ENCODE assay signal across 35 cellular contexts in the genomic region with DNA sequence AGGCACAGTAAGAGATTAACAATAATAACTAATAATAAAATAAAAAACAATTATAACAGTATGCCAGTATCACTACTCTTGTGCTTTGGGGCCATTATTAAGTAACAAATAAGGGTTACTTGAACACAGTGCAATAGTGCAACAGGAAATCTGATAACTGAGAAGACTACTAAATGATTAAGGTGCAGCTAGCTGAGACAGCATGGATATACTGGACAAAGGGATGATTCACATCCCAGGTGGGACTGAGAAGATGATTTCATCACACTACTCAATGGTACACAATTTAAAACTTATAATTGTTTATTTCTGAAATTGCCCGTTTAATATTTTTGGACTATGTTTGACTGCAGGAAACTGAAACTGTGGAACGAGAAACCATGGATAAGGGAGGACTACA.
"Had no signal": no experiment of that assay in that cellular context is flagged by ENCODE, and none has a peak within 500 bp of the region (broad histone marks: within the 10 kb centered on the region; RNA-seq: fewer than 3 reads in every experiment).

No MANE protein-coding gene starts in this region.

- H3K4me3 ChIP-seq: adrenal gland, cardiac muscle cell had no signal

- H3K27me3 ChIP-seq: adrenal gland, cardiac muscle cell had no signal

- H3K9me3 ChIP-seq: adrenal gland had no signal

- ATAC-seq: activated CD8-positive, alpha-beta memory T cell treated with anti-CD3 and anti-CD28 coated beads, Interleukin-2, amount 10 ng/mL, durations not matched to agents 7 days and 5 days; activated CD8-positive, alpha-beta T cell treated with anti-CD3 and anti-CD28 coated beads, Interleukin-2, amount 10 ng/mL, durations not matched to agents 7 days and 5 days; activated naive CD4-positive, alpha-beta T cell treated with anti-CD3 and anti-CD28 coated beads, Interleukin-2, amount 50 U/mL, for 72 hours; activated T-cell treated with anti-CD3 and anti-CD28 coated beads, Interleukin-2, amount 50 U/mL, for 4 hours; activated T-cell treated with anti-CD3 and anti-CD28 coated beads, Interleukin-2, amount 50 U/mL, for 72 hours; activated T-helper 17 cell treated with anti-CD3 and anti-CD28 coated beads, Interleukin-2, amount 50 U/mL, for 72 hours had no signal

- DNase-seq: activated B cell treated with CpG ODN at 0.5 μM for 24 hours; activated CD4-positive, alpha-beta memory T cell treated with anti-CD3 and anti-CD28 coated beads, Interleukin-2, amount 10 ng/mL, durations not matched to agents 7 days and 5 days; activated CD4-positive, alpha-beta T cell treated with anti-CD3 and anti-CD28 coated beads for 4 hours; activated CD4-positive, alpha-beta T cell treated with anti-CD3 and anti-CD28 coated beads, Interleukin-2, amount 10 ng/mL, durations not matched to agents 24 days and 14 days; activated CD4-positive, alpha-beta T cell treated with anti-CD3 and anti-CD28 coated beads, Interleukin-2, amount 50 U/mL, for 1 hour; activated CD4-positive, alpha-beta T cell treated with anti-CD3 and anti-CD28 coated beads, Interleukin-2, amount 50 U/mL, for 48 hours; activated CD4-positive, CD25-positive, alpha-beta regulatory T cell treated with anti-CD3 and anti-CD28 coated beads, Interleukin-2, amount 50 U/mL, for 72 hours; activated CD8-positive, alpha-beta memory T cell treated with anti-CD3 and anti-CD28 coated beads for 24 hours; activated CD8-positive, alpha-beta memory T cell treated with anti-CD3 and anti-CD28 coated beads, Interleukin-2, amount 10 ng/mL, durations not matched to agents 7 days and 5 days; activated CD8-positive, alpha-beta T cell treated with anti-CD3 and anti-CD28 coated beads, Interleukin-2, amount 10 ng/mL, durations not matched to agents 7 days and 5 days; activated effector memory CD4-positive, alpha-beta T cell treated with anti-CD3 and anti-CD28 coated beads, Interleukin-2, amount 50 U/mL, for 16 hours; activated gamma-delta T cell treated with Interleukin-2 at 50 U/mL for 16 hours; activated naive CD4-positive, alpha-beta T cell; activated naive CD4-positive, alpha-beta T cell treated with anti-CD3 and anti-CD28 coated beads for 36 hours; activated naive CD4-positive, alpha-beta T cell treated with anti-CD3 and anti-CD28 coated beads, Interleukin-2, amount 50 U/mL, for 16 hours; activated naive CD8-positive, alpha-beta T cell treated with anti-CD3 and anti-CD28 coated beads for 36 hours; activated T-cell treated with anti-CD3 and anti-CD28 coated beads for 4 hours; activated T-cell treated with anti-CD3 and anti-CD28 coated beads, Interleukin-2, amount 50 U/mL, for 1 hour; activated T-cell treated with anti-CD3 and anti-CD28 coated beads, Interleukin-2, amount 50 U/mL, for 4 hours; activated T-cell treated with anti-CD3 and anti-CD28 coated beads, Interleukin-2, amount 50 U/mL, for 72 hours; adrenal gland; amniotic stem cell; aorta; caudate nucleus; cerebellar nuclear complex; SW 1271; T-helper 1 cell; T-helper 2 cell; T-helper 9 cell had no signal

- H3K36me3 ChIP-seq: adrenal gland, cardiac muscle cell had no signal

- FAIRE-seq: astrocyte, TTC549 had no signal

- H3K27ac ChIP-seq: adrenal gland, cardiac muscle cell, VCaP had no signal

- H3K4me1 ChIP-seq: adrenal gland had no signal
